18 cellular contexts compared by ENCODE assay signal in genomic region chr5:119655081-119655480, GRCh38. TPM values are rescaled to one million over a fixed set of nuclear protein-coding genes. Genes with fewer than 3 reads are reported as not detected.
DNase-seq lines count a peak whose midpoint lies in the region; ATAC-seq and TF ChIP-seq lines count a peak whose summit lies in the region.
"Had no signal": no experiment of that assay in that cellular context is flagged by ENCODE, and none has a peak within 500 bp of the region (broad histone marks: within the 10 kb centered on the region; RNA-seq: fewer than 3 reads in every experiment).

No MANE protein-coding gene starts in this region.

- ATAC-seq in lower lobe of right lung (peak in 1 of 2 donors; percentile 37), HG03439 (IDR thresholded peaks at IDR 0.05; ENCODE audit: unreplicated experiment) (no peak)

- H3K9me3 ChIP-seq in lower lobe of right lung = no peaks in the 10 kb centered on the region
- H3K9me3 ChIP-seq: testis had no signal

- intact Hi-C loops in lower lobe of right lung (cut with DNase I) = no loop called here

- DNase-seq in ELR (ENCODE audit: low read depth) (peak; percentile 4), NOMO-1 (lab: John Stamatoyannopoulos, UW; ENCODE audit: unreplicated experiment in 2 of 2) (peak; percentile 86 to 97), astrocyte of the spinal cord (ENCODE audit: low read depth, low spot score) (peak; percentile 6), lower lobe of right lung (peak; percentile 50), NCI-H2171 treated with DMSO at 0.1 percent for 48 hours (lab: John Stamatoyannopoulos, UW) (no peak), KG1 (lab: John Stamatoyannopoulos, UW) (no peak), KBM-7 (no peak)
- DNase-seq: activated T-cell treated with anti-CD3 and anti-CD28 coated beads, Interleukin-2, amount 50 U/mL, for 1 hour; IMR-90; NCI-H226; stimulated activated CD4-positive, alpha-beta T cell treated with anti-CD3 and anti-CD28 coated beads, Interleukin-4, amount 100 ng/mL, for 24 hours; stimulated activated CD8-positive, alpha-beta memory T cell treated with anti-CD3 and anti-CD28 coated beads, Interleukin-4, amount 100 ng/mL, for 48 hours; testis had no signal

- TF ChIP-seq CTCF in astrocyte of the spinal cord (IDR thresholded peaks at IDR 0.05; ENCODE audit: low read depth, low read length) (no peak), lower lobe of right lung (IDR thresholded peaks at IDR 0.05) (no peak)

- H3K4me1 ChIP-seq in lower lobe of right lung = no peaks in the 10 kb centered on the region
- H3K4me1 ChIP-seq: testis had no signal

- no peaks in the 10 kb centered on the region for H3K36me3 ChIP-seq in lower lobe of right lung

- no peaks in the 10 kb centered on the region for H3K27me3 ChIP-seq in lower lobe of right lung (ENCODE audit: low read depth)
- H3K27me3 ChIP-seq: testis had no signal

- no peak overlapping the region for H3K4me3 ChIP-seq in astrocyte of the spinal cord (ENCODE audit: low read depth, low read length)
- no peak overlapping the region for H3K4me3 ChIP-seq in lower lobe of right lung
- H3K4me3 ChIP-seq: SK-N-MC, skin epidermis, testis had no signal

- H3K27ac ChIP-seq in lower lobe of right lung = no peak overlapping the region
- H3K27ac ChIP-seq: SK-N-MC, skin epidermis, testis had no signal

- in situ Hi-C loops in astrocyte of the spinal cord (cut with HindIII; ENCODE audit: low sequenced_read_pairs) (no loop called here), KBM-7 (cut with MboI; ENCODE audit: low pct_unique_long_range_greater_than_20kb, low sequenced_read_pairs) (no loop called here)

RNA-seq across cellular contexts. Expression of gene FAM170A, which starts 25.7 kb away (rescaled TPM):
- total RNA-seq in lower lobe of right lung = not detected
- total RNA-seq: B cell, IMR-90, osteocyte had no signal

Comparison
In these comparisons a context has a peak if more than half of its experiments do, and no peak if none do; other contexts are left out.
1. DNase-seq: peak in ELR (single experiment), NOMO-1 (2 of 2), astrocyte of the spinal cord (single experiment) and lower lobe of right lung (single experiment); none in NCI-H2171 treated with DMSO at 0.1 percent for 48 hours (single experiment), KG1 (single experiment) and KBM-7 (single experiment).